ENCODE assay signal across 10 cellular contexts in genomic region chr1:197180252-197180878, GRCh38. TPM values are rescaled to one million over a fixed set of nuclear protein-coding genes. Genes with fewer than 3 reads are reported as not detected.
DNase-seq lines count a peak whose midpoint lies in the region; ATAC-seq and TF ChIP-seq lines count a peak whose summit lies in the region.
"Had no signal": no experiment of that assay in that cellular context is flagged by ENCODE, and none has a peak within 500 bp of the region (broad histone marks: within the 10 kb centered on the region; RNA-seq: fewer than 3 reads in every experiment).

No MANE protein-coding gene starts in this region.

- intact Hi-C loops in heart right ventricle (cut with DNase I) = loop anchor here in 8 of 10 donors (2.0 to 10.0 kb wide), 4 partner anchors 42 to 177 kb away; no protein-coding TSS in a partner anchor
- intact Hi-C loops in Right ventricle myocardium superior (cut with DNase I) = loop anchor here (5.0 kb wide), 1 partner anchor 177 kb away; no protein-coding TSS in a partner anchor
- intact Hi-C loops in psoas muscle (cut with DNase I) = loop anchor here (5.0 kb wide), 1 partner anchor 177 kb away; no protein-coding TSS in a partner anchor
- intact Hi-C loops in activated T-helper 2 cell treated with anti-CD3 and anti-CD28 coated beads, Interferon-gamma antibody, Interleukin-2, Interleukin-4, amounts not matched to agents 10 μg/mL and 5 μg/mL and 100 μg/mL, durations not matched to agents 14 hours and 24 hours and 36 hours (cut with micrococcal nuclease) = loop anchor here (1.0 kb wide), 1 partner anchor 177 kb away; no protein-coding TSS in a partner anchor

- H3K4me2 ChIP-seq in MM.1S (ENCODE audit: low read depth, low read length) = no peak overlapping the region

- H3K4me3 ChIP-seq in heart right ventricle (no peak overlapping the region), MM.1S (ENCODE audit: low read length) (no peak overlapping the region), fibroblast of the aortic adventitia (ENCODE audit: low read depth, low read length) (no peak overlapping the region), psoas muscle (no peak overlapping the region)

- DNase-seq in heart right ventricle (no peak), Right ventricle myocardium superior (no peak), HCEC 1CT (peak; percentile 86), MM.1S (peak; percentile 49), SKM-1 treated with dmso at 0.1 percent for 144 hours (lab: John Stamatoyannopoulos, UW; ENCODE audit: unreplicated experiment) (peak; percentile 53), fibroblast of the aortic adventitia (ENCODE audit: low read depth) (peak; percentile 81), psoas muscle (no peak)
- DNase-seq in activated T-helper 2 cell treated with anti-CD3 and anti-CD28 coated beads, Interferon-gamma antibody, Interleukin-2, Interleukin-4, amounts not matched to agents 10 μg/mL and 5 μg/mL and 100 μg/mL, durations not matched to agents 14 hours and 24 hours and 36 hours (ENCODE audit: low spot score) = no peak

- H3K4me1 ChIP-seq in heart right ventricle (peaks cover 0 to 6% (median 0%) of the 10 kb centered on the region in 9 donors), MM.1S (ENCODE audit: low read length) (no peaks in the 10 kb centered on the region), psoas muscle (no peaks in the 10 kb centered on the region)

- no peak overlapping the region for H2AFZ ChIP-seq in MM.1S (ENCODE audit: low read length)

- H3K4me3 Mint-ChIP-seq in activated T-helper 2 cell treated with anti-CD3 and anti-CD28 coated beads, Interferon-gamma antibody, Interleukin-2, Interleukin-4, amounts not matched to agents 10 μg/mL and 5 μg/mL and 100 μg/mL, durations not matched to agents 14 hours and 24 hours and 36 hours (ENCODE audit: low read depth) = no peak overlapping the region
- H3K4me3 Mint-ChIP-seq: dendritic cell treated with granulocyte-macrophage colony-stimulating factor and Interleukin-4, amounts not matched to agents 40 ng/mL and 50 ng/mL, for 4 days; stimulated activated naive CD8-positive, alpha-beta T cell treated with anti-CD3 and anti-CD28 coated beads, Interleukin-15, Interleukin-2, amounts not matched to agents 100 ng/mL and 50 ng/mL, for 24 hours had no signal

- H3K9me3 ChIP-seq in heart right ventricle (no peaks in the 10 kb centered on the region), MM.1S (replicated peaks; ENCODE audit: insufficient read depth, low read length) (no peaks in the 10 kb centered on the region), psoas muscle (no peaks in the 10 kb centered on the region)

- no peaks in the 10 kb centered on the region for H4K20me1 ChIP-seq in MM.1S (ENCODE audit: insufficient read depth, low read length)

- H3K9me2 ChIP-seq in MM.1S (replicated peaks; ENCODE audit: insufficient read depth, low read length) = no peaks in the 10 kb centered on the region

- 43 to 53% methylated on average over 3 of the region's 3 CpGs for WGBS in heart right ventricle, 2 donors
- WGBS in psoas muscle, 3 donors = 37 to 50% (median 45%) methylated on average over 3 of the region's 3 CpGs

- no peaks in the 10 kb centered on the region for H3K9me3 Mint-ChIP-seq in activated T-helper 2 cell treated with anti-CD3 and anti-CD28 coated beads, Interferon-gamma antibody, Interleukin-2, Interleukin-4, amounts not matched to agents 10 μg/mL and 5 μg/mL and 100 μg/mL, durations not matched to agents 14 hours and 24 hours and 36 hours
- H3K9me3 Mint-ChIP-seq: dendritic cell treated with granulocyte-macrophage colony-stimulating factor and Interleukin-4, amounts not matched to agents 40 ng/mL and 50 ng/mL, for 4 days; stimulated activated naive CD8-positive, alpha-beta T cell treated with anti-CD3 and anti-CD28 coated beads, Interleukin-15, Interleukin-2, amounts not matched to agents 100 ng/mL and 50 ng/mL, for 24 hours had no signal

- H3K27me3 ChIP-seq in heart right ventricle (no peaks in the 10 kb centered on the region), MM.1S (replicated peaks; ENCODE audit: insufficient read depth, low read length) (no peaks in the 10 kb centered on the region), psoas muscle (ENCODE audit: insufficient read depth in 3 of 3, low read length in 2 of 3) (no peaks in the 10 kb centered on the region)

- peak; percentile 39 to 81 (median 67) for TF ChIP-seq CTCF in heart right ventricle (IDR thresholded peaks at IDR 0.05)
- peak; percentile 81 for TF ChIP-seq CTCF in MM.1S (IDR thresholded peaks at IDR 0.05; ENCODE audit: low read length)
- TF ChIP-seq CTCF in fibroblast of the aortic adventitia (IDR thresholded peaks at IDR 0.05; ENCODE audit: insufficient read depth, low read length) = peak; percentile 72
- TF ChIP-seq CTCF in psoas muscle (IDR thresholded peaks at IDR 0.05) = peak; percentile 72

- H3K27ac ChIP-seq in heart right ventricle = no peak overlapping the region
- no peak overlapping the region for H3K27ac ChIP-seq in MM.1S (ENCODE audit: low read length)
- H3K27ac ChIP-seq in psoas muscle = no peak overlapping the region

- no peaks in the 10 kb centered on the region for H3F3A ChIP-seq in MM.1S (ENCODE audit: insufficient read depth, low read length)

- H3K4me1 Mint-ChIP-seq in activated T-helper 2 cell treated with anti-CD3 and anti-CD28 coated beads, Interferon-gamma antibody, Interleukin-2, Interleukin-4, amounts not matched to agents 10 μg/mL and 5 μg/mL and 100 μg/mL, durations not matched to agents 14 hours and 24 hours and 36 hours (ENCODE audit: low read depth) = peaks cover 4% of the 10 kb centered on the region

- no peak overlapping the region for H3K27ac Mint-ChIP-seq in activated T-helper 2 cell treated with anti-CD3 and anti-CD28 coated beads, Interferon-gamma antibody, Interleukin-2, Interleukin-4, amounts not matched to agents 10 μg/mL and 5 μg/mL and 100 μg/mL, durations not matched to agents 14 hours and 24 hours and 36 hours
- H3K27ac Mint-ChIP-seq: dendritic cell treated with granulocyte-macrophage colony-stimulating factor and Interleukin-4, amounts not matched to agents 40 ng/mL and 50 ng/mL, for 4 days; stimulated activated naive CD8-positive, alpha-beta T cell treated with anti-CD3 and anti-CD28 coated beads, Interleukin-15, Interleukin-2, amounts not matched to agents 100 ng/mL and 50 ng/mL, for 24 hours had no signal

- H3K36me3 ChIP-seq in heart right ventricle = peaks cover 0 to 100% (median 20%) of the 10 kb centered on the region in 9 donors
- peaks cover 9% of the 10 kb centered on the region; the same call in 1 of the 2 replicates for H3K36me3 ChIP-seq in MM.1S (replicated peaks; ENCODE audit: insufficient read depth, low read length)
- H3K36me3 ChIP-seq in psoas muscle (ENCODE audit: insufficient read depth in 1 of 2, low read depth in 1 of 2) = peaks cover 0 to 94% of the 10 kb centered on the region in 2 donors

- no peaks in the 10 kb centered on the region for H3K27me3 Mint-ChIP-seq in activated T-helper 2 cell treated with anti-CD3 and anti-CD28 coated beads, Interferon-gamma antibody, Interleukin-2, Interleukin-4, amounts not matched to agents 10 μg/mL and 5 μg/mL and 100 μg/mL, durations not matched to agents 14 hours and 24 hours and 36 hours (ENCODE audit: low read depth)
- H3K27me3 Mint-ChIP-seq: dendritic cell treated with granulocyte-macrophage colony-stimulating factor and Interleukin-4, amounts not matched to agents 40 ng/mL and 50 ng/mL, for 4 days; stimulated activated naive CD8-positive, alpha-beta T cell treated with anti-CD3 and anti-CD28 coated beads, Interleukin-15, Interleukin-2, amounts not matched to agents 100 ng/mL and 50 ng/mL, for 24 hours had no signal

- peaks cover 47% of the 10 kb centered on the region for H3K36me3 Mint-ChIP-seq in activated T-helper 2 cell treated with anti-CD3 and anti-CD28 coated beads, Interferon-gamma antibody, Interleukin-2, Interleukin-4, amounts not matched to agents 10 μg/mL and 5 μg/mL and 100 μg/mL, durations not matched to agents 14 hours and 24 hours and 36 hours (ENCODE audit: low read depth)

- H3K9ac ChIP-seq in MM.1S (ENCODE audit: low read length) = no peak overlapping the region

- H3K79me2 ChIP-seq in MM.1S (ENCODE audit: low read length) = no peaks in the 10 kb centered on the region

- peak in 4 of 8 donors; percentile 35 to 55 (median 48) for ATAC-seq in heart right ventricle
- no peak for ATAC-seq in Right ventricle myocardium superior (ENCODE audit: poor library complexity)
- peak; percentile 63 to 94 (median 80) for ATAC-seq in psoas muscle

RNA-seq across cellular contexts. Expression of gene ZBTB41, which starts 20.7 kb away (rescaled TPM):
- 10 to 100 TPM in 5 of 10 donors, 1 to 10 TPM in 5; 6.9 to 11.5 (median 10.2) TPM for total RNA-seq in heart right ventricle
- 1 to 10 TPM; 1.8 to 2.6 TPM for polyA plus RNA-seq in heart right ventricle
- 8.0 TPM for total RNA-seq in Right ventricle myocardium superior
- 25.4 and 33.6 TPM in 2 replicates for total RNA-seq in fibroblast of the aortic adventitia (ENCODE audit: low replicate concordance)
- total RNA-seq in psoas muscle = 10 to 100 TPM in 1 of 4 donors, 1 to 10 TPM in 3; 7.1 to 10.6 (median 8.9) TPM
- polyA plus RNA-seq in psoas muscle = 1 to 10 TPM; 2.8 to 9.8 (median 3.7) TPM
- 5.1 and 5.4 TPM in 2 replicates for total RNA-seq in activated T-helper 2 cell treated with anti-CD3 and anti-CD28 coated beads, Interferon-gamma antibody, Interleukin-2, Interleukin-4, amounts not matched to agents 10 μg/mL and 5 μg/mL and 100 μg/mL, durations not matched to agents 14 hours and 24 hours and 36 hours

RNA-seq across cellular contexts. Expression of gene ASPM, which starts 33.9 kb away (rescaled TPM):
- total RNA-seq in heart right ventricle (1 to 10 TPM in 2 of 10 donors, under 1 TPM in 8; 0.12 to 4.0 (median 0.41) TPM), Right ventricle myocardium superior (0.40 TPM), fibroblast of the aortic adventitia (ENCODE audit: low replicate concordance) (7.5 and 52.4 TPM in 2 replicates), psoas muscle (under 1 TPM; 0.09 to 0.24 (median 0.13) TPM)
- polyA plus RNA-seq in heart right ventricle (under 1 TPM; 0.04 to 0.22 TPM), psoas muscle (under 1 TPM in 2 of 3 donors, not detected in 1; 0.03 to 0.14 TPM)
- 43.0 and 43.6 TPM in 2 replicates for total RNA-seq in activated T-helper 2 cell treated with anti-CD3 and anti-CD28 coated beads, Interferon-gamma antibody, Interleukin-2, Interleukin-4, amounts not matched to agents 10 μg/mL and 5 μg/mL and 100 μg/mL, durations not matched to agents 14 hours and 24 hours and 36 hours

Comparison
In these comparisons a context has a peak if more than half of its experiments do, and no peak if none do; other contexts are left out.
1. DNase-seq: peak in HCEC 1CT (single experiment), MM.1S (single experiment), SKM-1 treated with dmso at 0.1 percent for 144 hours (single experiment) and fibroblast of the aortic adventitia (single experiment); none in heart right ventricle (0 of 2), Right ventricle myocardium superior (single experiment), psoas muscle (0 of 2) and activated T-helper 2 cell treated with anti-CD3 and anti-CD28 coated beads, Interferon-gamma antibody, Interleukin-2, Interleukin-4, amounts not matched to agents 10 μg/mL and 5 μg/mL and 100 μg/mL, durations not matched to agents 14 hours and 24 hours and 36 hours (single experiment).
2. Peak in every context shown above with its lines, with median percentiles within 50 percentile points of each other: CTCF ChIP-seq.